ENCODE assay signal across 1 cellular context in the genomic region with DNA sequence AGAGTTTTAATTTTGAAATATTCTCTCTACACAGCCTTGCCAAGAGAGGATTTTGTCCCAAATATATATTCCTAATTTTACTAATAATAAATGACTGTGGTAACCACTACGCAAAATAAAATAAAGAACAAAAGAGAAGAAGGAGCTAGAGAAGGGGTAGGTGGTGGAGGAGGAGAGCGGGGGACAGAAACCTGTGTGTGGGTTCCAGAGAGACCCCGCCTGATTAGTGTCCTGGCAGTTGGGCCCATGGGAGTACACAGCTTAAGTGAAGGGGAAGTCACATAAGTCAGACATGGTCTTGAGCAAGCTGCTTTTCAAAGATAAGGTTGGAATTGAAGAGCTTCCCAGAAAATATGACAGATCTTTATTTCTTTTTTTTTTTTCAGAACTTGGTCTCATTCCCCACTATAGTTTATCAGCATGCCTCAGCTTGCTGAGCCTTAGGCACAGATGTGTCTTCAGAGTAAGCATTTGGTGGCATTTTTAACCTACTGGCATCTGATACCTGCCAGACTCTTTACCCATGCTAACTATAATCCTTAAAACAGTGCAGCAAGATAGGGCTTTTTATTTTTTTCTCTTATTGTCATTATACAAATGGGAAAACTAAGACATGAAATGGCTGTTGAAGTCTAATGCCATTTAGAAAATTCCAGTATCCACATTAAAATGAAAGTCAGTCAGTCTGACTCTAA.
TF ChIP-seq lines count a peak whose summit lies in the region.

No MANE protein-coding gene starts in this region.

TF ChIP-seq in K562, 482 proteins besides CTCF, POLR2A, EP300 and RAD21 (continued from another document and continues in another):
- TF ChIP-seq, protein P1, sequence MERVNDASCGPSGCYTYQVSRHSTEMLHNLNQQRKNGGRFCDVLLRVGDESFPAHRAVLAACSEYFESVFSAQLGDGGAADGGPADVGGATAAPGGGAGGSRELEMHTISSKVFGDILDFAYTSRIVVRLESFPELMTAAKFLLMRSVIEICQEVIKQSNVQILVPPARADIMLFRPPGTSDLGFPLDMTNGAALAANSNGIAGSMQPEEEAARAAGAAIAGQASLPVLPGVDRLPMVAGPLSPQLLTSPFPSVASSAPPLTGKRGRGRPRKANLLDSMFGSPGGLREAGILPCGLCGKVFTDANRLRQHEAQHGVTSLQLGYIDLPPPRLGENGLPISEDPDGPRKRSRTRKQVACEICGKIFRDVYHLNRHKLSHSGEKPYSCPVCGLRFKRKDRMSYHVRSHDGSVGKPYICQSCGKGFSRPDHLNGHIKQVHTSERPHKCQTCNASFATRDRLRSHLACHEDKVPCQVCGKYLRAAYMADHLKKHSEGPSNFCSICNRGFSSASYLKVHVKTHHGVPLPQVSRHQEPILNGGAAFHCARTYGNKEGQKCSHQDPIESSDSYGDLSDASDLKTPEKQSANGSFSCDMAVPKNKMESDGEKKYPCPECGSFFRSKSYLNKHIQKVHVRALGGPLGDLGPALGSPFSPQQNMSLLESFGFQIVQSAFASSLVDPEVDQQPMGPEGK (CRISPR knock-in tag; IDR thresholded peaks at IDR 0.05; ENCODE audit: borderline replicate concordance) = no peak
- TF ChIP-seq ADNP (tag; IDR thresholded peaks at IDR 0.05) (no peak), MXI1 (IDR thresholded peaks at IDR 0.05; ENCODE audit: low read depth, low read length) (peak; percentile 22; the same call in 1 of the 2 replicates), POLR2AphosphoS2 (IDR thresholded peaks at IDR 0.05; ENCODE audit: low read length) (no peak), NFXL1 (CRISPR knock-in tag; IDR thresholded peaks at IDR 0.05) (no peak), NCOA6 (IDR thresholded peaks at IDR 0.05) (0 out of 2 replicates have a peak, but pooled peaks have one; percentile 46), ZNF589 (CRISPR knock-in tag; IDR thresholded peaks at IDR 0.05; ENCODE audit: low read depth) (peak; percentile 96), MYC (IDR thresholded peaks at IDR 0.05; ENCODE audit: low read depth, low read length) (peak; percentile 56; the same call in 1 of the 2 replicates), MYC (CRISPR knock-in tag; IDR thresholded peaks at IDR 0.05; ENCODE audit: borderline replicate concordance, low read depth) (no peak), MCM7 (IDR thresholded peaks at IDR 0.05) (no peak), TAF9B (IDR thresholded peaks at IDR 0.05; ENCODE audit: partially characterized antibody) (peak; percentile 51), CC2D1A (IDR thresholded peaks at IDR 0.05) (peak; percentile 99), SMARCC2 (IDR thresholded peaks at IDR 0.05; ENCODE audit: low read depth) (peak; percentile 99), BCL6 (CRISPR knock-in tag; IDR thresholded peaks at IDR 0.05) (no peak), PML (IDR thresholded peaks at IDR 0.05; ENCODE audit: low read length) (peak; percentile 99), CCAR2 (IDR thresholded peaks at IDR 0.05; ENCODE audit: low read depth, low read length) (no peak), CEBPG (CRISPR knock-in tag; IDR thresholded peaks at IDR 0.05) (no peak), CEBPG (tag; conservative IDR thresholded peaks at IDR 0.05 in 1 of 2, IDR thresholded peaks at IDR 0.05 in 1 of 2) (no peak), ZNF175 (CRISPR knock-in tag; IDR thresholded peaks at IDR 0.05; ENCODE audit: low read depth) (peak; percentile 86; the same call in 1 of the 2 replicates), ZNF174 (CRISPR knock-in tag; IDR thresholded peaks at IDR 0.05) (no peak), ILK (tag; IDR thresholded peaks at IDR 0.05; ENCODE audit: borderline replicate concordance, low read depth) (no peak), BDP1 (IDR thresholded peaks at IDR 0.05; ENCODE audit: insufficient read depth, insufficient read length) (no peak), MAZ (CRISPR knock-in tag; conservative IDR thresholded peaks at IDR 0.05 in 1 of 2, IDR thresholded peaks at IDR 0.05 in 1 of 2) (peak in 1 of 2 experiments; percentile 48), CBX8 (IDR thresholded peaks at IDR 0.05; ENCODE audit: borderline replicate concordance, extremely low read depth, low read depth, low read length, poor library complexity, severe bottlenecking) (no peak), SUPT5H (IDR thresholded peaks at IDR 0.05) (no peak), FOXA3 (CRISPR knock-in tag; conservative IDR thresholded peaks at IDR 0.05 in 1 of 2, IDR thresholded peaks at IDR 0.05 in 1 of 2) (no peak; a peak in 2 of 4 replicates), EGR1 (conservative IDR thresholded peaks at IDR 0.05) (peak; percentile 98), ZFP30 (CRISPR knock-in tag; IDR thresholded peaks at IDR 0.05; ENCODE audit: borderline replicate concordance) (no peak), C11orf30 (IDR thresholded peaks at IDR 0.05; ENCODE audit: low read depth) (no peak), XRCC5 (IDR thresholded peaks at IDR 0.05; ENCODE audit: low read depth, low read length) (no peak), MTA2 (IDR thresholded peaks at IDR 0.05; ENCODE audit: low read depth) (peak; percentile 99), SRSF3 (IDR thresholded peaks at IDR 0.05; ENCODE audit: insufficient read depth, low read length) (no peak), ZNF408 (CRISPR knock-in tag; IDR thresholded peaks at IDR 0.05; ENCODE audit: low read depth) (no peak), ZNF668 (CRISPR knock-in tag; IDR thresholded peaks at IDR 0.05) (no peak), ETV1 (tag; conservative IDR thresholded peaks at IDR 0.05; ENCODE audit: low read depth) (peak; percentile 94), ZKSCAN3 (CRISPR knock-in tag; IDR thresholded peaks at IDR 0.05) (no peak), HNRNPUL1 (IDR thresholded peaks at IDR 0.05; ENCODE audit: low read length) (no peak), NEUROD1 (IDR thresholded peaks at IDR 0.05; ENCODE audit: borderline replicate concordance, low read depth, low read length, partially characterized antibody) (peak; percentile 93), SMAD3 (CRISPR knock-in tag; conservative IDR thresholded peaks at IDR 0.05) (no peak), ZNF197 (CRISPR knock-in tag; IDR thresholded peaks at IDR 0.05; ENCODE audit: low read depth) (peak; percentile 86)
- TF ChIP-seq, protein P2, sequence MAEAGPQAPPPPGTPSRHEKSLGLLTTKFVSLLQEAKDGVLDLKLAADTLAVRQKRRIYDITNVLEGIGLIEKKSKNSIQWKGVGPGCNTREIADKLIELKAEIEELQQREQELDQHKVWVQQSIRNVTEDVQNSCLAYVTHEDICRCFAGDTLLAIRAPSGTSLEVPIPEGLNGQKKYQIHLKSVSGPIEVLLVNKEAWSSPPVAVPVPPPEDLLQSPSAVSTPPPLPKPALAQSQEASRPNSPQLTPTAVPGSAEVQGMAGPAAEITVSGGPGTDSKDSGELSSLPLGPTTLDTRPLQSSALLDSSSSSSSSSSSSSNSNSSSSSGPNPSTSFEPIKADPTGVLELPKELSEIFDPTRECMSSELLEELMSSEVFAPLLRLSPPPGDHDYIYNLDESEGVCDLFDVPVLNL (CRISPR knock-in tag; IDR thresholded peaks at IDR 0.05; ENCODE audit: low read depth) = no peak
- TF ChIP-seq, protein P3, sequence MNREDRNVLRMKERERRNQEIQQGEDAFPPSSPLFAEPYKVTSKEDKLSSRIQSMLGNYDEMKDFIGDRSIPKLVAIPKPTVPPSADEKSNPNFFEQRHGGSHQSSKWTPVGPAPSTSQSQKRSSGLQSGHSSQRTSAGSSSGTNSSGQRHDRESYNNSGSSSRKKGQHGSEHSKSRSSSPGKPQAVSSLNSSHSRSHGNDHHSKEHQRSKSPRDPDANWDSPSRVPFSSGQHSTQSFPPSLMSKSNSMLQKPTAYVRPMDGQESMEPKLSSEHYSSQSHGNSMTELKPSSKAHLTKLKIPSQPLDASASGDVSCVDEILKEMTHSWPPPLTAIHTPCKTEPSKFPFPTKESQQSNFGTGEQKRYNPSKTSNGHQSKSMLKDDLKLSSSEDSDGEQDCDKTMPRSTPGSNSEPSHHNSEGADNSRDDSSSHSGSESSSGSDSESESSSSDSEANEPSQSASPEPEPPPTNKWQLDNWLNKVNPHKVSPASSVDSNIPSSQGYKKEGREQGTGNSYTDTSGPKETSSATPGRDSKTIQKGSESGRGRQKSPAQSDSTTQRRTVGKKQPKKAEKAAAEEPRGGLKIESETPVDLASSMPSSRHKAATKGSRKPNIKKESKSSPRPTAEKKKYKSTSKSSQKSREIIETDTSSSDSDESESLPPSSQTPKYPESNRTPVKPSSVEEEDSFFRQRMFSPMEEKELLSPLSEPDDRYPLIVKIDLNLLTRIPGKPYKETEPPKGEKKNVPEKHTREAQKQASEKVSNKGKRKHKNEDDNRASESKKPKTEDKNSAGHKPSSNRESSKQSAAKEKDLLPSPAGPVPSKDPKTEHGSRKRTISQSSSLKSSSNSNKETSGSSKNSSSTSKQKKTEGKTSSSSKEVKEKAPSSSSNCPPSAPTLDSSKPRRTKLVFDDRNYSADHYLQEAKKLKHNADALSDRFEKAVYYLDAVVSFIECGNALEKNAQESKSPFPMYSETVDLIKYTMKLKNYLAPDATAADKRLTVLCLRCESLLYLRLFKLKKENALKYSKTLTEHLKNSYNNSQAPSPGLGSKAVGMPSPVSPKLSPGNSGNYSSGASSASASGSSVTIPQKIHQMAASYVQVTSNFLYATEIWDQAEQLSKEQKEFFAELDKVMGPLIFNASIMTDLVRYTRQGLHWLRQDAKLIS (CRISPR knock-in tag; IDR thresholded peaks at IDR 0.05) = no peak
- TF ChIP-seq, protein P4, sequence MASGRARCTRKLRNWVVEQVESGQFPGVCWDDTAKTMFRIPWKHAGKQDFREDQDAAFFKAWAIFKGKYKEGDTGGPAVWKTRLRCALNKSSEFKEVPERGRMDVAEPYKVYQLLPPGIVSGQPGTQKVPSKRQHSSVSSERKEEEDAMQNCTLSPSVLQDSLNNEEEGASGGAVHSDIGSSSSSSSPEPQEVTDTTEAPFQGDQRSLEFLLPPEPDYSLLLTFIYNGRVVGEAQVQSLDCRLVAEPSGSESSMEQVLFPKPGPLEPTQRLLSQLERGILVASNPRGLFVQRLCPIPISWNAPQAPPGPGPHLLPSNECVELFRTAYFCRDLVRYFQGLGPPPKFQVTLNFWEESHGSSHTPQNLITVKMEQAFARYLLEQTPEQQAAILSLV (tag; IDR thresholded peaks at IDR 0.05) = no peak; the same call in 1 of the 2 replicates
- TF ChIP-seq, protein P5, sequence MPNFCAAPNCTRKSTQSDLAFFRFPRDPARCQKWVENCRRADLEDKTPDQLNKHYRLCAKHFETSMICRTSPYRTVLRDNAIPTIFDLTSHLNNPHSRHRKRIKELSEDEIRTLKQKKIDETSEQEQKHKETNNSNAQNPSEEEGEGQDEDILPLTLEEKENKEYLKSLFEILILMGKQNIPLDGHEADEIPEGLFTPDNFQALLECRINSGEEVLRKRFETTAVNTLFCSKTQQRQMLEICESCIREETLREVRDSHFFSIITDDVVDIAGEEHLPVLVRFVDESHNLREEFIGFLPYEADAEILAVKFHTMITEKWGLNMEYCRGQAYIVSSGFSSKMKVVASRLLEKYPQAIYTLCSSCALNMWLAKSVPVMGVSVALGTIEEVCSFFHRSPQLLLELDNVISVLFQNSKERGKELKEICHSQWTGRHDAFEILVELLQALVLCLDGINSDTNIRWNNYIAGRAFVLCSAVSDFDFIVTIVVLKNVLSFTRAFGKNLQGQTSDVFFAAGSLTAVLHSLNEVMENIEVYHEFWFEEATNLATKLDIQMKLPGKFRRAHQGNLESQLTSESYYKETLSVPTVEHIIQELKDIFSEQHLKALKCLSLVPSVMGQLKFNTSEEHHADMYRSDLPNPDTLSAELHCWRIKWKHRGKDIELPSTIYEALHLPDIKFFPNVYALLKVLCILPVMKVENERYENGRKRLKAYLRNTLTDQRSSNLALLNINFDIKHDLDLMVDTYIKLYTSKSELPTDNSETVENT (CRISPR knock-in tag; IDR thresholded peaks at IDR 0.05) = no peak
- TF ChIP-seq, protein P6, sequence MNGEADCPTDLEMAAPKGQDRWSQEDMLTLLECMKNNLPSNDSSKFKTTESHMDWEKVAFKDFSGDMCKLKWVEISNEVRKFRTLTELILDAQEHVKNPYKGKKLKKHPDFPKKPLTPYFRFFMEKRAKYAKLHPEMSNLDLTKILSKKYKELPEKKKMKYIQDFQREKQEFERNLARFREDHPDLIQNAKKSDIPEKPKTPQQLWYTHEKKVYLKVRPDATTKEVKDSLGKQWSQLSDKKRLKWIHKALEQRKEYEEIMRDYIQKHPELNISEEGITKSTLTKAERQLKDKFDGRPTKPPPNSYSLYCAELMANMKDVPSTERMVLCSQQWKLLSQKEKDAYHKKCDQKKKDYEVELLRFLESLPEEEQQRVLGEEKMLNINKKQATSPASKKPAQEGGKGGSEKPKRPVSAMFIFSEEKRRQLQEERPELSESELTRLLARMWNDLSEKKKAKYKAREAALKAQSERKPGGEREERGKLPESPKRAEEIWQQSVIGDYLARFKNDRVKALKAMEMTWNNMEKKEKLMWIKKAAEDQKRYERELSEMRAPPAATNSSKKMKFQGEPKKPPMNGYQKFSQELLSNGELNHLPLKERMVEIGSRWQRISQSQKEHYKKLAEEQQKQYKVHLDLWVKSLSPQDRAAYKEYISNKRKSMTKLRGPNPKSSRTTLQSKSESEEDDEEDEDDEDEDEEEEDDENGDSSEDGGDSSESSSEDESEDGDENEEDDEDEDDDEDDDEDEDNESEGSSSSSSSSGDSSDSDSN (IDR thresholded peaks at IDR 0.05; ENCODE audit: borderline replicate concordance in 1 of 2, low read depth in 2 of 2, low read length in 2 of 2) = no peak; a peak in 1 of 4 replicates
- TF ChIP-seq, protein P7, sequence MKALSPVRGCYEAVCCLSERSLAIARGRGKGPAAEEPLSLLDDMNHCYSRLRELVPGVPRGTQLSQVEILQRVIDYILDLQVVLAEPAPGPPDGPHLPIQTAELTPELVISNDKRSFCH (CRISPR knock-in tag; IDR thresholded peaks at IDR 0.05) = no peak
- TF ChIP-seq, protein P7 (tag; IDR thresholded peaks at IDR 0.05) = peak; percentile 92
- TF ChIP-seq, protein P8, sequence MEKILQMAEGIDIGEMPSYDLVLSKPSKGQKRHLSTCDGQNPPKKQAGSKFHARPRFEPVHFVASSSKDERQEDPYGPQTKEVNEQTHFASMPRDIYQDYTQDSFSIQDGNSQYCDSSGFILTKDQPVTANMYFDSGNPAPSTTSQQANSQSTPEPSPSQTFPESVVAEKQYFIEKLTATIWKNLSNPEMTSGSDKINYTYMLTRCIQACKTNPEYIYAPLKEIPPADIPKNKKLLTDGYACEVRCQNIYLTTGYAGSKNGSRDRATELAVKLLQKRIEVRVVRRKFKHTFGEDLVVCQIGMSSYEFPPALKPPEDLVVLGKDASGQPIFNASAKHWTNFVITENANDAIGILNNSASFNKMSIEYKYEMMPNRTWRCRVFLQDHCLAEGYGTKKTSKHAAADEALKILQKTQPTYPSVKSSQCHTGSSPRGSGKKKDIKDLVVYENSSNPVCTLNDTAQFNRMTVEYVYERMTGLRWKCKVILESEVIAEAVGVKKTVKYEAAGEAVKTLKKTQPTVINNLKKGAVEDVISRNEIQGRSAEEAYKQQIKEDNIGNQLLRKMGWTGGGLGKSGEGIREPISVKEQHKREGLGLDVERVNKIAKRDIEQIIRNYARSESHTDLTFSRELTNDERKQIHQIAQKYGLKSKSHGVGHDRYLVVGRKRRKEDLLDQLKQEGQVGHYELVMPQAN (IDR thresholded peaks at IDR 0.05; ENCODE audit: borderline replicate concordance) = no peak
- TF ChIP-seq, protein P9, sequence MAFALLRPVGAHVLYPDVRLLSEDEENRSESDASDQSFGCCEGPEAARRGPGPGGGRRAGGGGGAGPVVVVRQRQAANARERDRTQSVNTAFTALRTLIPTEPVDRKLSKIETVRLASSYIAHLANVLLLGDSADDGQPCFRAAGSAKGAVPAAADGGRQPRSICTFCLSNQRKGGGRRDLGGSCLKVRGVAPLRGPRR (CRISPR knock-in tag; IDR thresholded peaks at IDR 0.05) = no peak
